ENCODE assay signal across 19 cellular contexts in the genomic region with DNA sequence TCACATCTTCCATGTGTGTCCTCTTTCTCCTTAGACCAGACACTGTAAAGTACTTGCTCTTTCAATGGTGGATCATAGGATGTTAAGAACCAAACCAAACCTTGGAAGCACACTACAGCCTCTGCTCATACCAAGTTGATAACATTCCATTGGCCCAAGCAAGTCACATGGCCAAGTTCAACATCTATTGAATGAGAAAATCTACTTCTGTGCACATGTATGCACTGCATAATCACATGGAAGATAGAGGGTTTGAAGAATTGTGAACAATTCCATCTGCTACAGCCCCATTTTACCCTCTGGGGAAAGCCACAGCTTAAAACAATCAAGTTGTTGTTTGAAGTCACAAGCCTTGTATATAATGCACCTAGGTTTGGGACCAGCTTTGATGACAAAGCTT.
A peak's percentile ranks its signal among the peaks of the same experiment; 100 is the strongest.
DNase-seq lines count a peak whose midpoint lies in the region; ATAC-seq, FAIRE-seq and TF ChIP-seq lines count a peak whose summit lies in the region.
"Had no signal": no experiment of that assay in that cellular context is flagged by ENCODE, and none has a peak within 500 bp of the region (broad histone marks: within the 10 kb centered on the region; RNA-seq: fewer than 3 reads in every experiment).

No MANE protein-coding gene starts in this region.

- no peaks in the 10 kb centered on the region for H3K9me3 Mint-ChIP-seq in GM23338
- no peaks in the 10 kb centered on the region for H3K9me3 Mint-ChIP-seq in CD8-positive, alpha-beta memory T cell
- H3K9me3 Mint-ChIP-seq: CD4-positive, alpha-beta memory T cell had no signal

- H2BK20ac ChIP-seq in H1 (ENCODE audit: low read length): no peak overlapping the region; the same call in 1 of the 2 replicates

- H3K4me1 ChIP-seq in GM23338 (ENCODE audit: insufficient read depth) (peaks cover 43% of the 10 kb centered on the region), Karpas-422 (ENCODE audit: low read length) (peaks cover 41% of the 10 kb centered on the region), H1 (replicated peaks in 1 of 4; ENCODE audit: control insufficient read depth in 3 of 4, insufficient read depth in 4 of 4, low read length in 3 of 4) (peaks cover 9 to 31% (median 23%) of the 10 kb centered on the region in 4 experiments), left lung (no peaks in the 10 kb centered on the region)
- no peaks in the 10 kb centered on the region for H3K4me1 ChIP-seq in CD8-positive, alpha-beta memory T cell (ENCODE audit: insufficient read depth, low read length)

- no peak overlapping the region for H4K91ac ChIP-seq in H1 (replicated peaks; ENCODE audit: insufficient read length, low read length)

- H3K23me2 ChIP-seq in H1 (ENCODE audit: low read depth, low read length): no peaks in the 10 kb centered on the region

- H2BK120ac ChIP-seq in H1 (replicated peaks; ENCODE audit: low read depth, low read length): no peak overlapping the region

- H2AFZ ChIP-seq in GM23338: no peak overlapping the region
- H2AFZ ChIP-seq in Karpas-422 (ENCODE audit: low read length): no peak overlapping the region
- H2AFZ ChIP-seq in H1 (ENCODE audit: low read length): no peak overlapping the region
- H2AFZ ChIP-seq in neural cell (ENCODE audit: low read depth, low read length): no peak overlapping the region

- peaks cover 10% of the 10 kb centered on the region for H3K27me3 Mint-ChIP-seq in GM23338 (ENCODE audit: insufficient read depth, low read depth, poor library complexity)
- peaks cover 0 to 8% of the 10 kb centered on the region in 2 donors for H3K27me3 Mint-ChIP-seq in CD8-positive, alpha-beta memory T cell
- H3K27me3 Mint-ChIP-seq: CD4-positive, alpha-beta memory T cell had no signal

- H3K27ac ChIP-seq in GM23338 (ENCODE audit: low read depth) (no peak overlapping the region), Karpas-422 (ENCODE audit: low read length) (no peak overlapping the region), H1 (ENCODE audit: low read depth, low read length) (0 out of 2 replicates have a peak overlapping the region, but pooled peaks have one; percentile 26), neural cell (ENCODE audit: low read length) (peak overlapping the region; percentile 83), left lung (no peak overlapping the region)
- H3K27ac ChIP-seq in CD8-positive, alpha-beta memory T cell (ENCODE audit: low read depth, low read length): no peak overlapping the region

- H3F3A ChIP-seq in GM23338 (replicated peaks; ENCODE audit: low read depth) (no peaks in the 10 kb centered on the region; the same call in 1 of the 2 replicates), neural cell (ENCODE audit: insufficient read depth, low read length, poor library complexity, severe bottlenecking) (peaks cover 5% of the 10 kb centered on the region)

- FAIRE-seq in H1 (lab: Jason Lieb, UNC): no peak
- FAIRE-seq: D721Med, G401.6, GM12891, HTR-8/SVneo had no signal

- H3K14ac ChIP-seq in H1 (ENCODE audit: insufficient read length): no peak overlapping the region

- H3K9ac ChIP-seq in Karpas-422 (ENCODE audit: low read length) (no peak overlapping the region), H1 (replicated peaks in 1 of 4; ENCODE audit: extremely low read depth in 1 of 4, low read depth in 3 of 4, low read length in 3 of 4) (no peak overlapping the region), neural cell (ENCODE audit: low read length) (peak overlapping the region; percentile 33)

- no peak for DNase-seq in GM23338 (ENCODE audit: low spot score)
- peak; percentile 37 for DNase-seq in Karpas-422
- no peak for DNase-seq in H1 (ENCODE audit: low read depth in 1 of 2, low spot score in 2 of 2)
- DNase-seq in CD8-positive, alpha-beta memory T cell: no peak
- no peak for DNase-seq in left lung
- DNase-seq: CD4-positive, alpha-beta memory T cell; COR-L47; DMS153; DMS79 treated with DMSO at 0.1 percent for 48 hours; EL; KG1 had no signal

- H3K4me3 ChIP-seq in GM23338 (no peak overlapping the region), Karpas-422 (ENCODE audit: low read length) (no peak overlapping the region), H1 (ENCODE audit: extremely low read depth in 1 of 4, insufficient read depth in 2 of 4, low read depth in 3 of 4, low read length in 4 of 4) (no peak overlapping the region; a peak in 1 of 8 replicates), neural cell (ENCODE audit: low read length) (peak overlapping the region; percentile 53), left lung (no peak overlapping the region)
- H3K4me3 ChIP-seq in CD8-positive, alpha-beta memory T cell (ENCODE audit: low read length): no peak overlapping the region

- no peak for TF ChIP-seq POLR2A in H1 (IDR thresholded peaks at IDR 0.05; ENCODE audit: control extremely low read depth in 1 of 2, low read depth in 2 of 2, low read length in 2 of 2)

- H3K9me2 ChIP-seq in GM23338 (ENCODE audit: insufficient read depth) (peaks cover 10% of the 10 kb centered on the region), Karpas-422 (replicated peaks; ENCODE audit: insufficient read depth, low read length) (no peaks in the 10 kb centered on the region), neural cell (ENCODE audit: insufficient read depth, low read length) (no peaks in the 10 kb centered on the region)

- H3K4ac ChIP-seq in H1 (replicated peaks; ENCODE audit: insufficient read length, low read depth, low read length): no peak overlapping the region

- H3K36me3 ChIP-seq in GM23338 (ENCODE audit: insufficient read depth): no peaks in the 10 kb centered on the region
- H3K36me3 ChIP-seq in Karpas-422 (ENCODE audit: insufficient read depth, low read length): no peaks in the 10 kb centered on the region
- no peaks in the 10 kb centered on the region for H3K36me3 ChIP-seq in H1 (ENCODE audit: control insufficient read depth in 2 of 4, insufficient read depth in 4 of 4, low read length in 3 of 4)
- H3K36me3 ChIP-seq in neural cell (ENCODE audit: insufficient read depth, low read length): no peaks in the 10 kb centered on the region
- H3K36me3 ChIP-seq in CD8-positive, alpha-beta memory T cell (ENCODE audit: insufficient read depth, low read length): no peaks in the 10 kb centered on the region
- no peaks in the 10 kb centered on the region for H3K36me3 ChIP-seq in left lung

- peaks cover 51% of the 10 kb centered on the region for H3K4me1 Mint-ChIP-seq in GM23338
- H3K4me1 Mint-ChIP-seq in CD8-positive, alpha-beta memory T cell: no peaks in the 10 kb centered on the region
- H3K4me1 Mint-ChIP-seq: B cell had no signal

- H2AK5ac ChIP-seq in H1 (ENCODE audit: low read depth, low read length): peak overlapping the region; percentile 14; the same call in 1 of the 2 replicates

- POLR2A ChIA-PET in H1 (lab: Charles Lee; ENCODE audit: partially characterized antibody): no interaction called here
- POLR2A ChIA-PET in CD8-positive, alpha-beta memory T cell (lab: Charles Lee): no interaction called here

- TF ChIP-seq RAD21 in H1 (IDR thresholded peaks at IDR 0.05 in 1 of 2, conservative IDR thresholded peaks at IDR 0.05 in 1 of 2; ENCODE audit: low read depth in 2 of 2, low read length in 2 of 2): no peak
- no peak for TF ChIP-seq RAD21 in neural cell (conservative IDR thresholded peaks at IDR 0.05)

- no peak overlapping the region for H4K5ac ChIP-seq in H1 (ENCODE audit: insufficient read length, low read depth, low read length)

- H3K27me3 ChIP-seq in GM23338 (ENCODE audit: insufficient read depth) (no peaks in the 10 kb centered on the region), Karpas-422 (ENCODE audit: low read length) (no peaks in the 10 kb centered on the region), H1 (replicated peaks in 1 of 4; ENCODE audit: control insufficient read depth in 3 of 4, extremely low read depth in 1 of 4, insufficient read depth in 3 of 4, low read length in 3 of 4) (no peaks in the 10 kb centered on the region), neural cell (ENCODE audit: insufficient read depth, low read depth, low read length) (no peaks in the 10 kb centered on the region), left lung (no peaks in the 10 kb centered on the region)
- H3K27me3 ChIP-seq in CD8-positive, alpha-beta memory T cell (ENCODE audit: insufficient read depth, low read length, poor library complexity, severe bottlenecking): no peaks in the 10 kb centered on the region

- H3K4me2 ChIP-seq in GM23338 (peak overlapping the region; percentile 44; the same call in 1 of the 2 replicates), Karpas-422 (ENCODE audit: low read depth, low read length, poor library complexity, severe bottlenecking) (no peak overlapping the region), H1 (ENCODE audit: insufficient read depth in 1 of 2, low read depth in 2 of 2, low read length in 2 of 2) (peak overlapping the region; percentile 55 to 65; a peak in 2 of 4 replicates), neural cell (ENCODE audit: low read length) (peak overlapping the region; percentile 69)

- H4K8ac ChIP-seq in H1 (ENCODE audit: extremely low read depth, insufficient read depth, low read length): no peak overlapping the region

- H3K4me3 Mint-ChIP-seq in GM23338: no peak overlapping the region
- no peak overlapping the region for H3K4me3 Mint-ChIP-seq in CD8-positive, alpha-beta memory T cell
- H3K4me3 Mint-ChIP-seq: B cell; CD4-positive, alpha-beta memory T cell had no signal

- H4K20me1 ChIP-seq in GM23338 (replicated peaks; ENCODE audit: insufficient read depth) (no peaks in the 10 kb centered on the region), Karpas-422 (ENCODE audit: insufficient read depth, low read depth, low read length) (no peaks in the 10 kb centered on the region), H1 (replicated peaks in 1 of 2; ENCODE audit: control insufficient read depth in 1 of 2, insufficient read depth in 2 of 2, low read length in 2 of 2) (no peaks in the 10 kb centered on the region), neural cell (ENCODE audit: insufficient read depth) (no peaks in the 10 kb centered on the region)

- H3K23ac ChIP-seq in H1 (ENCODE audit: insufficient read length): no peak overlapping the region

- no peaks in the 10 kb centered on the region for H3K9me3 ChIP-seq in Karpas-422 (ENCODE audit: low read length)
- H3K9me3 ChIP-seq in H1 (ENCODE audit: insufficient read depth in 2 of 2, low read depth in 1 of 2, low read length in 1 of 2): no peaks in the 10 kb centered on the region
- no peaks in the 10 kb centered on the region for H3K9me3 ChIP-seq in neural cell (ENCODE audit: low read length)
- no peaks in the 10 kb centered on the region for H3K9me3 ChIP-seq in CD8-positive, alpha-beta memory T cell (ENCODE audit: low read length)
- no peaks in the 10 kb centered on the region for H3K9me3 ChIP-seq in left lung

- no peaks in the 10 kb centered on the region for H3K79me1 ChIP-seq in H1 (ENCODE audit: low read depth, low read length)

- H3K18ac ChIP-seq in H1 (ENCODE audit: extremely low read depth, low read length): no peak overlapping the region; the same call in 1 of the 2 replicates

- H3K27ac Mint-ChIP-seq in GM23338: no peak overlapping the region
- no peak overlapping the region for H3K27ac Mint-ChIP-seq in CD8-positive, alpha-beta memory T cell
- H3K27ac Mint-ChIP-seq: B cell; CD4-positive, alpha-beta memory T cell had no signal

- H3K56ac ChIP-seq in H1 (replicated peaks; ENCODE audit: insufficient read length, low read depth, low read length): no peak overlapping the region

- no peak for TF ChIP-seq CTCF in GM23338 (conservative IDR thresholded peaks at IDR 0.05; ENCODE audit: low read depth in 2 of 2)
- no peak for TF ChIP-seq CTCF in H1 (IDR thresholded peaks at IDR 0.05; ENCODE audit: control extremely low read depth in 1 of 3, insufficient read depth in 1 of 3, low read depth in 1 of 3, low read length in 3 of 3)
- no peak for TF ChIP-seq CTCF in neural cell (IDR thresholded peaks at IDR 0.05; ENCODE audit: poor library complexity, severe bottlenecking)
- no peak for TF ChIP-seq CTCF in left lung (IDR thresholded peaks at IDR 0.05)

- intact Hi-C loops in left lung (cut with DNase I): no loop called here

- TF ChIP-seq EP300 in H1 (IDR thresholded peaks at IDR 0.05; ENCODE audit: borderline replicate concordance in 1 of 2, low read depth in 2 of 2, low read length in 2 of 2) (no peak), neural cell (conservative IDR thresholded peaks at IDR 0.05; ENCODE audit: poor library complexity, severe bottlenecking) (no peak)

- H3K79me2 ChIP-seq in GM23338 (replicated peaks; ENCODE audit: insufficient read depth): no peaks in the 10 kb centered on the region
- H3K79me2 ChIP-seq in Karpas-422 (ENCODE audit: low read length): no peaks in the 10 kb centered on the region
- H3K79me2 ChIP-seq in H1 (ENCODE audit: control insufficient read depth in 1 of 2, insufficient read depth in 2 of 2, low read length in 2 of 2): no peaks in the 10 kb centered on the region
- H3K79me2 ChIP-seq in neural cell (replicated peaks; ENCODE audit: insufficient read depth, low read length): no peaks in the 10 kb centered on the region

- no peak overlapping the region for H2BK5ac ChIP-seq in H1 (ENCODE audit: low read depth, low read length)

- ATAC-seq in GM23338 (no peak), HG03135 (IDR thresholded peaks at IDR 0.05; ENCODE audit: unreplicated experiment) (no peak), left lung (no peak), GM18909 (IDR thresholded peaks at IDR 0.05; ENCODE audit: poor library complexity, unreplicated experiment) (no peak)

- no peaks in the 10 kb centered on the region for H3K36me3 Mint-ChIP-seq in GM23338 (ENCODE audit: low read depth)
- peaks cover 0 to 2% (median 0%) of the 10 kb centered on the region in 3 donors for H3K36me3 Mint-ChIP-seq in CD8-positive, alpha-beta memory T cell
- H3K36me3 Mint-ChIP-seq: CD4-positive, alpha-beta memory T cell had no signal

- peak overlapping the region; percentile 69 for H2BK12ac ChIP-seq in H1 (ENCODE audit: low read depth, low read length)

- CTCF ChIA-PET in H1 (lab: Charles Lee; ENCODE audit: partially characterized antibody): interaction anchor here (1.0 to 3.6 kb wide), 6 partner anchors 9 to 73 kb away, joined by 3 to 9 read pairs (median 8); no protein-coding TSS in a partner anchor
- CTCF ChIA-PET in CD8-positive, alpha-beta memory T cell (lab: Charles Lee): interaction anchor here (2.0 kb wide), 1 partner anchor 35 kb away, joined by 7 read pairs; no protein-coding TSS in a partner anchor

- no peak overlapping the region for H2BK15ac ChIP-seq in H1 (ENCODE audit: low read length)

Comparison
In these comparisons a context has a peak if more than half of its experiments do, and no peak if none do; other contexts are left out.
1. H3K27ac ChIP-seq: peak in H1 (single experiment) and neural cell (single experiment); none in GM23338 (single experiment), Karpas-422 (single experiment), CD8-positive, alpha-beta memory T cell (single experiment) and left lung (0 of 2).